Comparison of ENCODE assay signal across 22 cellular contexts in the genomic region with DNA sequence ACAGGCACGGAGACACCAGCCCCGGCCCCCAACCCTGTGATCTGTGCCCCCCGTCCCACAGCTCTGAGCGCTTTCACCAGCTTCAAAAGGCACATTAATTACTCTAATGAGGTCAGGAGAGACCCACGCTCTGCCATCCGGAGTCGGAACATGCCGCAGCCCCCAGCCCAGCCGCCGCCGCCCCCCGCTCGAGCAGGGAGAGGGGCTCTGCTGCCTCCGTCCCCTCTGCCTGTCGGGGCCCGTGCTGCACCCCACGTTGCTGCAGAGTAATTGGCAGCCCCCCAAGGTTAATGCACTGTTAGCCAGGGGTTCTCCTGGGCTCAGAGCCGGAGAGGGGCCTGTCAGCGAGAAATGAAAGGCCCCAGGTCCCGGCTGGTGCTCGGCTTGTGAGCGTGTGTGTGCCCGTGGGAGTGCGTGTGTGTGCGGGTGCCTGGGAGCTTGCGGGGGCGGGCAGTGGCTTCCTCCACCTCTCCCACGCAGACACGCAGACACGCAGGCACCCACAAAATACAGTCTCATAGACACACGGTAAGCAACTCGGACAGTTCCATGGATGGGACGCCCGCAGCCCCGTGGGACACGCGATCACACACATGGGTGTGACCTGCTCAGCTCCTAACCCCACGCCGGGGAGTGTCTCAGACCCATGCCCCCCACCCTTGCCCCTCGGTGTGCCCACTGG. TPM values are rescaled to one million over a fixed set of nuclear protein-coding genes. Genes with fewer than 3 reads are reported as not detected.
"Had no signal": no experiment of that assay in that cellular context is flagged by ENCODE, and none has a peak within 500 bp of the region (broad histone marks: within the 10 kb centered on the region; RNA-seq: fewer than 3 reads in every experiment).

No MANE protein-coding gene starts in this region.

- H3K4me3 Mint-ChIP-seq: activated B cell treated with CpG ODN at 0.5 μM for 24 hours; activated CD8-positive, alpha-beta T cell treated with anti-CD3 and anti-CD28 coated beads, Interleukin-2, amount 10 ng/mL, durations not matched to agents 7 days and 5 days; activated naive CD8-positive, alpha-beta T cell treated with anti-CD3 and anti-CD28 coated beads for 36 hours; activated T-cell treated with anti-CD3 and anti-CD28 coated beads, Interleukin-2, amount 50 U/mL, for 72 hours; natural killer cell; stimulated activated naive CD8-positive, alpha-beta T cell treated with anti-CD3 and anti-CD28 coated beads, Interleukin-15, Interleukin-2, amounts not matched to agents 100 ng/mL and 50 ng/mL, for 24 hours had no signal

- H3K36me3 Mint-ChIP-seq: natural killer cell had no signal

- ATAC-seq: activated CD8-positive, alpha-beta T cell treated with anti-CD3 and anti-CD28 coated beads, Interleukin-2, amount 10 ng/mL, durations not matched to agents 7 days and 5 days; activated T-cell treated with anti-CD3 and anti-CD28 coated beads, Interleukin-2, amount 50 U/mL, for 72 hours; natural killer cell had no signal

- FAIRE-seq: TTC549 had no signal

- DNase-seq: activated B cell treated with CpG ODN at 0.5 μM for 24 hours; activated CD4-positive, alpha-beta T cell treated with anti-CD3 and anti-CD28 coated beads for 48 hours; activated CD8-positive, alpha-beta memory T cell treated with anti-CD3 and anti-CD28 coated beads, Interleukin-2, amount 50 U/mL, for 48 hours; activated CD8-positive, alpha-beta T cell treated with anti-CD3 and anti-CD28 coated beads, Interleukin-2, amount 10 ng/mL, durations not matched to agents 7 days and 5 days; activated gamma-delta T cell treated with Interleukin-2 at 50 U/mL for 16 hours; activated naive CD8-positive, alpha-beta T cell treated with anti-CD3 and anti-CD28 coated beads for 36 hours; activated T-cell treated with anti-CD3 and anti-CD28 coated beads, Interleukin-2, amount 50 U/mL, for 72 hours; brain microvascular endothelial cell; cortex of kidney; effector CD4-positive, alpha-beta T cell; esophagus squamous epithelium; mesendoderm; natural killer cell; sigmoid colon; spleen had no signal

- H3K9me3 Mint-ChIP-seq: activated B cell treated with CpG ODN at 0.5 μM for 24 hours; activated naive CD8-positive, alpha-beta T cell treated with anti-CD3 and anti-CD28 coated beads for 36 hours; activated T-cell treated with anti-CD3 and anti-CD28 coated beads, Interleukin-2, amount 50 U/mL, for 72 hours; natural killer cell; stimulated activated naive CD8-positive, alpha-beta T cell treated with anti-CD3 and anti-CD28 coated beads, Interleukin-15, Interleukin-2, amounts not matched to agents 100 ng/mL and 50 ng/mL, for 24 hours had no signal

- H3K27ac ChIP-seq: brain microvascular endothelial cell, esophagus squamous epithelium, sigmoid colon, spleen, suprapubic skin, upper lobe of left lung had no signal

- H3K4me3 ChIP-seq: esophagus squamous epithelium, sigmoid colon, spleen, suprapubic skin, upper lobe of left lung had no signal

- H3K27ac Mint-ChIP-seq: activated B cell treated with CpG ODN at 0.5 μM for 24 hours; activated CD8-positive, alpha-beta T cell treated with anti-CD3 and anti-CD28 coated beads, Interleukin-2, amount 10 ng/mL, durations not matched to agents 7 days and 5 days; activated naive CD8-positive, alpha-beta T cell treated with anti-CD3 and anti-CD28 coated beads for 36 hours; stimulated activated naive CD8-positive, alpha-beta T cell treated with anti-CD3 and anti-CD28 coated beads, Interleukin-15, Interleukin-2, amounts not matched to agents 100 ng/mL and 50 ng/mL, for 24 hours had no signal

- H3K9me3 ChIP-seq: esophagus squamous epithelium, sigmoid colon, spleen, suprapubic skin, upper lobe of left lung had no signal

RNA-seq across cellular contexts. Expression of a gene that starts 4.9 kb away (rescaled TPM):
- total RNA-seq: activated B cell treated with CpG ODN at 0.5 μM for 24 hours; activated CD8-positive, alpha-beta T cell treated with anti-CD3 and anti-CD28 coated beads, Interleukin-2, amount 10 ng/mL, durations not matched to agents 7 days and 5 days; activated naive CD8-positive, alpha-beta T cell treated with anti-CD3 and anti-CD28 coated beads for 36 hours; activated T-cell treated with anti-CD3 and anti-CD28 coated beads, Interleukin-2, amount 50 U/mL, for 72 hours; esophagus squamous epithelium; fibroblast of villous mesenchyme; lower leg skin; natural killer cell; sigmoid colon; spleen; suprapubic skin; T-helper 2 cell treated with Interferon-gamma antibody and Interleukin-4, amounts not matched to agents 100 ng/mL and 5 ng/mL, for 36 hours; upper lobe of left lung had no signal
- polyA plus RNA-seq: spleen had no signal
